10 cellular contexts compared by ENCODE assay signal in the genomic region with DNA sequence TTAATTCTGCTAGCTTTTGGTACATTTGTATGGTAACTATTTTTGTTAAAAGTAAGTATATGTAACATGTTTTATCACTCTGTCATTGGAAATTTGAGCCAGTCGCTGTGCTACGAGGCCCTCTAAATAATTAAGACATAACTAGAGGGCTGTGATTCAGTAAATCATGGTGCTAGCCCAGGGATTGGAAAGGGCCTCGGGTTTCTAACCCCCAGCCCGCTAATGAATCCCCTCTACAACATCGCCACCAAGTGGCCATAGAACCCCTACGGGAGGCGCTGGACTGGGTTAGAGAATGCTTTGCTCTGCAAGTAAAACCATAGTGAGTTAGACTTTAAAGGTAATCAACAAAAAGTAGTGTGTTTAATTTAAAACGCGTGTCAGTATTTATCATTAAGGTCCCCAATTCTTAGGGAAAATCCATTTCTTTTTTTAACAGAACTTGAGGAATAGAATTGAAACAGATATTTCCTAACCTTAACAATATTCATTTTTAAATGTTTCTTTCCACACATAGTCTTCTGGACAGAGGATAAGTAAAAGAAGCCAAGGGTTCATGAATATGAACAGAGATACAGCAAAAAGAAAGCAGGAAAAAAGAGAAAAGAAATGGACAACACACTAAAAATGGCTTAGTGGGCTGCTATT.
DNase-seq lines count a peak whose midpoint lies in the region; ATAC-seq, FAIRE-seq and TF ChIP-seq lines count a peak whose summit lies in the region.
"Had no signal": no experiment of that assay in that cellular context is flagged by ENCODE, and none has a peak within 500 bp of the region (broad histone marks: within the 10 kb centered on the region; RNA-seq: fewer than 3 reads in every experiment).

No MANE protein-coding gene starts in this region.

- no peak overlapping the region for H3K4me3 ChIP-seq in keratinocyte (ENCODE audit: control insufficient read depth in 2 of 3, extremely low read depth in 1 of 3, insufficient read depth in 2 of 3, low read depth in 1 of 3, low read length in 3 of 3)

- no peaks in the 10 kb centered on the region for H3K4me1 ChIP-seq in keratinocyte (ENCODE audit: control insufficient read depth, extremely low read depth, insufficient read depth, low read length)

- peak; percentile 68 for TF ChIP-seq CTCF in AG09319 (IDR thresholded peaks at IDR 0.05; ENCODE audit: low read depth, low read length)
- TF ChIP-seq CTCF in keratinocyte (optimal IDR thresholded peaks at IDR 0.05 in 1 of 3, IDR thresholded peaks at IDR 0.05 in 1 of 3, conservative IDR thresholded peaks at IDR 0.05 in 1 of 3; ENCODE audit: extremely low read depth in 1 of 3, insufficient read depth in 2 of 3, low read length in 3 of 3), result peak in 2 of 3 experiments; percentile 3 to 5

- no peak overlapping the region for H2AFZ ChIP-seq in keratinocyte (ENCODE audit: control insufficient read depth, low read length)

- no peaks in the 10 kb centered on the region for H3K79me2 ChIP-seq in keratinocyte (ENCODE audit: control insufficient read depth, insufficient read depth, low read length)

- H3K9ac ChIP-seq in keratinocyte (ENCODE audit: control insufficient read depth, extremely low read depth, insufficient read depth, low read length), result no peak overlapping the region

- FAIRE-seq in keratinocyte (lab: Jason Lieb, UNC), result no peak

- no peaks in the 10 kb centered on the region for H4K20me1 ChIP-seq in keratinocyte (ENCODE audit: control insufficient read depth, extremely low read depth, insufficient read depth, low read length)

- no peaks in the 10 kb centered on the region for H3K36me3 ChIP-seq in keratinocyte (ENCODE audit: control insufficient read depth in 2 of 2, extremely low read depth in 1 of 2, insufficient read depth in 2 of 2, low read length in 2 of 2)

- no peaks in the 10 kb centered on the region for H3K9me3 ChIP-seq in keratinocyte (ENCODE audit: control insufficient read depth, low read depth, low read length)

- ATAC-seq in HG03354 (IDR thresholded peaks at IDR 0.05; ENCODE audit: poor library complexity, severe bottlenecking, unreplicated experiment), result no peak

- dilution Hi-C loops in keratinocyte (cut with MboI; ENCODE audit: extremely low pct_ligation_motif_present, low sequenced_read_pairs), result no loop called here

- DNase-seq in AG09319 (ENCODE audit: extremely low read depth, low read depth) (no peak), HuH-7 (ENCODE audit: low spot score) (peak; percentile 43), UCSD-AML1 (lab: John Stamatoyannopoulos, UW; ENCODE audit: unreplicated experiment) (peak; percentile 19), keratinocyte (ENCODE audit: low read depth, low spot score) (no peak), NCI-H1417 treated with DMSO at 0.1 percent for 48 hours (lab: John Stamatoyannopoulos, UW) (no peak), NCI-H1417 (lab: John Stamatoyannopoulos, UW) (no peak)
- no peak for DNase-seq in activated T-cell treated with anti-CD3 and anti-CD28 coated beads, Interleukin-2, amount 50 U/mL, for 1 hour
- DNase-seq: NCI-H526 treated with DMSO at 0.1 percent for 48 hours had no signal

- H3K27ac ChIP-seq in keratinocyte (ENCODE audit: control insufficient read depth, insufficient read depth, low read length), result no peak overlapping the region
- H3K27ac ChIP-seq: epithelial cell of prostate had no signal

- H3K4me2 ChIP-seq in keratinocyte (ENCODE audit: control insufficient read depth, extremely low read depth, insufficient read depth, low read depth, low read length), result no peak overlapping the region

- no peaks in the 10 kb centered on the region for H3K27me3 ChIP-seq in keratinocyte (ENCODE audit: control insufficient read depth, extremely low read depth, insufficient read depth, low read length)

- H3K9me1 ChIP-seq in keratinocyte (ENCODE audit: control insufficient read depth, extremely low read depth, insufficient read depth, low read length), result no peaks in the 10 kb centered on the region

Comparison
In these comparisons a context has a peak if more than half of its experiments do, and no peak if none do; other contexts are left out.
1. DNase-seq: peak in HuH-7 (single experiment) and UCSD-AML1 (single experiment); none in AG09319 (single experiment), keratinocyte (single experiment), NCI-H1417 treated with DMSO at 0.1 percent for 48 hours (single experiment), activated T-cell treated with anti-CD3 and anti-CD28 coated beads, Interleukin-2, amount 50 U/mL, for 1 hour (single experiment) and NCI-H1417 (0 of 3).